ENCODE assay signal across 8 cellular contexts in genomic region chr19:40190891-40191835, GRCh38. TPM values are rescaled to one million over a fixed set of nuclear protein-coding genes. Genes with fewer than 3 reads are reported as not detected.
DNase-seq lines count a peak whose midpoint lies in the region; ATAC-seq, FAIRE-seq and TF ChIP-seq lines count a peak whose summit lies in the region.

Gene MAP3K10, plus strand, starts transcription at chr19:40191426. Its CDS starts 606 bp downstream, at chr19:40192032.

- ATAC-seq in HG02610 (IDR thresholded peaks at IDR 0.05; ENCODE audit: unreplicated experiment), result peak; percentile 76
- peak; percentile 93 for ATAC-seq in GM12878

- no peak for TF ChIP-seq RAD21 in GM12878 (IDR thresholded peaks at IDR 0.05; ENCODE audit: insufficient read depth, low read depth, low read length)

- peak; percentile 60; the same call in 1 of the 2 replicates for TF ChIP-seq POLR2A in GM12892 (IDR thresholded peaks at IDR 0.05; ENCODE audit: low read depth, low read length)
- TF ChIP-seq POLR2A in GM12878 (IDR thresholded peaks at IDR 0.05; ENCODE audit: low read depth, low read length), result peak; percentile 75

- 2% methylated on average over 55 of the region's 116 CpGs for WGBS in GM12878 (ENCODE audit: insufficient coverage, insufficient replicate concordance, low lambda C conversion rate, missing lambda C conversion rate)

- H3K9me3 ChIP-seq in GM12878 (replicated peaks; ENCODE audit: control insufficient read depth, insufficient read depth, low read length), result no peaks in the 10 kb centered on the region

- H3K27ac ChIP-seq in GM12878 (ENCODE audit: control insufficient read depth, insufficient read depth), result peak within 1 kb of the TSS; percentile 89

- H3K4me2 ChIP-seq in GM12878 (ENCODE audit: control insufficient read depth, insufficient read depth), result peak within 1 kb of the TSS; percentile 87

- peak within 1 kb of the TSS; percentile 80 for H3K9ac ChIP-seq in GM12878 (ENCODE audit: control insufficient read depth, insufficient read depth, low read length)

- H3K4me3 ChIP-seq in GM12878 (peak within 1 kb of the TSS; percentile 97), iPS-11a (ENCODE audit: low read depth, low read length) (peak within 1 kb of the TSS; percentile 79), skeletal muscle cell (ENCODE audit: low read depth, low read length) (peak within 1 kb of the TSS; percentile 96)

- H2AFZ ChIP-seq in GM12878 (ENCODE audit: control insufficient read depth, low read depth, low read length), result peak within 1 kb of the TSS; percentile 91

- RAD21 ChIA-PET in GM12878 (lab: Charles Lee; ENCODE audit: unreplicated experiment), result interaction anchor here (0.6 to 2.3 kb wide), 21 partner anchors 9 to 1173 kb away, joined by 3 to 16 read pairs (median 4); partner anchors contain the start of genes AKT2, B9D2, BLVRB and PSMC4

- no peaks in the 10 kb centered on the region for H3K27me3 ChIP-seq in GM12878 (replicated peaks in 1 of 2; ENCODE audit: control insufficient read depth in 2 of 2, insufficient read depth in 2 of 2, low read length in 1 of 2)

- BruUV-seq in GM12878 (replicated peaks; lab: Mats Ljungman, UMichigan), result no TSS peak

- CTCF ChIA-PET in GM12878 (lab: Yijun Ruan, JAX), result interaction anchor here (0.5 to 2.3 kb wide), 10 partner anchors 26 to 250 kb away, joined by 3 to 24 read pairs (median 4); partner anchors contain the start of genes PSMC4 and TTC9B

- DNase-seq in GM12892 (ENCODE audit: insufficient read length) (peak; percentile 86), NCI-H128 (lab: John Stamatoyannopoulos, UW; ENCODE audit: unreplicated experiment) (peak; percentile 1), T1000 (lab: John Stamatoyannopoulos, UW) (peak; percentile 73), GM12878 (ENCODE audit: low read depth, low spot score) (peak; percentile 12), skeletal muscle cell (ENCODE audit: low read depth) (peak; percentile 8), NCI-H1048 (lab: John Stamatoyannopoulos, UW) (no peak)

- in situ Hi-C loops in GM12878 (cut with MboI), result no loop called here

- FAIRE-seq in GM12892 (lab: Jason Lieb, UNC) (no peak), GM12878 (lab: Jason Lieb, UNC) (peak; percentile 54)

- no peaks in the 10 kb centered on the region for H3K36me3 ChIP-seq in GM12878 (ENCODE audit: control insufficient read depth in 2 of 2, insufficient read depth in 2 of 2, low read length in 1 of 2)

- H3K79me2 ChIP-seq in GM12878 (ENCODE audit: control insufficient read depth, insufficient read depth, low read length), result peaks cover 4% of the 10 kb centered on the region

- no peak for TF ChIP-seq EP300 in GM12878 (IDR thresholded peaks at IDR 0.05; ENCODE audit: borderline replicate concordance in 1 of 2, control insufficient read depth in 1 of 2, low read depth in 2 of 2, low read length in 2 of 2)

- SMC1A ChIA-PET in GM12878 (lab: Charles Lee; ENCODE audit: uncharacterized antibody, unreplicated experiment), result interaction anchor here (0.7 to 2.7 kb wide), 11 partner anchors 14 to 249 kb away, joined by 3 to 8 read pairs (median 3); no protein-coding TSS in a partner anchor

- no peak for TF ChIP-seq CTCF in GM12878 (IDR thresholded peaks at IDR 0.05 in 2 of 3, conservative IDR thresholded peaks at IDR 0.05 in 1 of 3; ENCODE audit: control insufficient read depth in 2 of 3, extremely low read depth in 1 of 3, insufficient read depth in 1 of 3, low read depth in 3 of 3, low read length in 3 of 3)

- peaks cover 10% of the 10 kb centered on the region for H3K4me1 ChIP-seq in GM12878 (ENCODE audit: control insufficient read depth, insufficient read depth, low read length)

- H4K20me1 ChIP-seq in GM12878 (ENCODE audit: control insufficient read depth, insufficient read depth), result no peaks in the 10 kb centered on the region

- POLR2A ChIA-PET in GM12878 (lab: Charles Lee), result interaction anchor here (0.6 to 2.2 kb wide), 12 partner anchors 12 to 930 kb away, joined by 3 to 9 read pairs (median 4); partner anchors contain the start of genes FBL, PSMC4 and ZFP36

- intact Hi-C loops in GM12878 (cut with micrococcal nuclease; ENCODE audit: unreplicated experiment), result no loop called here

TF ChIP-seq in GM12878, 131 proteins besides CTCF, POLR2A, EP300 and RAD21 (continues in another document):
- TF ChIP-seq BHLHE40 (IDR thresholded peaks at IDR 0.05; ENCODE audit: borderline replicate concordance in 1 of 2, low read depth in 2 of 2, low read length in 1 of 2) (peak in 1 of 2 experiments; percentile 60; a peak in 2 of 4 replicates), CEBPZ (IDR thresholded peaks at IDR 0.05; ENCODE audit: low read depth, low read length) (no peak), ZBTB40 (IDR thresholded peaks at IDR 0.05; ENCODE audit: borderline replicate concordance) (no peak), USF2 (IDR thresholded peaks at IDR 0.05; ENCODE audit: borderline replicate concordance, low read depth, low read length) (no peak)

RNA-seq across cellular contexts. Expression of gene MAP3K10, which starts in this region (rescaled TPM):
- polyA plus RNA-seq in GM12892 (2012; ENCODE audit: missing spikeins), result 6.8 TPM
- 16.6 and 22.1 TPM in 2 replicates for total RNA-seq in GM12878 (2013; cell fraction: nucleolus; rRNA removed)
- total RNA-seq in GM12878 (2014; rRNA removed) (9.0 and 13.6 TPM in 2 replicates), GM12878 (2014; rRNA removed; fragmentation: Illumina TruSeq; extraction: Trizol) (4.5 and 5.0 TPM in 2 replicates), GM12878 (2021) (14.1 and 16.6 TPM in 2 replicates)
- polyA plus RNA-seq in GM12878 (2011; ENCODE audit: low read depth), result 2.2 TPM
- polyA plus RNA-seq in GM12878 (2011; rRNA removed) (1.3 and 2.2 TPM in 2 replicates), GM12878 (2014; fragmentation: Illumina TruSeq; extraction: Trizol) (1.1 and 2.5 TPM in 2 replicates), GM12878 (2014; fragmentation: Nextera tagmentation; extraction: Ambion mirVana) (under 1 TPM; 0.11 to 0.16 TPM), GM12878 (2014; rRNA removed) (9.9 and 15.1 TPM in 2 replicates), GM12878 (2016; fragmentation: Nextera tagmentation; extraction: Ambion mirVana) (1 to 10 TPM in 1 of 2 experiments, under 1 TPM in 1; 0.53 to 2.7 TPM)
- polyA plus RNA-seq in GM12878 (2011; cell fraction: cytosol; rRNA removed), result 1.8 and 3.8 TPM in 2 replicates
- polyA plus RNA-seq in GM12878 (2011; cell fraction: nucleus; rRNA removed), result 23.0 and 24.8 TPM in 2 replicates
- polyA plus RNA-seq in GM12878 (2012), result 9.2 and 10.8 TPM in 2 replicates
- 3.1 and 9.0 TPM in 2 replicates for polyA minus RNA-seq in GM12878 (2011; rRNA and poly(A)+ RNA removed)
- polyA minus RNA-seq in GM12878 (2011; cell fraction: cytosol; rRNA and poly(A)+ RNA removed), result 4.5 and 4.6 TPM in 2 replicates
- polyA minus RNA-seq in GM12878 (2011; cell fraction: nucleus; rRNA and poly(A)+ RNA removed), result 6.2 and 11.0 TPM in 2 replicates
